15 cellular contexts compared by ENCODE assay signal in genomic region chr7:137820156-137820555, GRCh38. TPM values are rescaled to one million over a fixed set of nuclear protein-coding genes. Genes with fewer than 3 reads are reported as not detected.
DNase-seq lines count a peak whose midpoint lies in the region; ATAC-seq and TF ChIP-seq lines count a peak whose summit lies in the region.
"Had no signal": no experiment of that assay in that cellular context is flagged by ENCODE, and none has a peak within 500 bp of the region (broad histone marks: within the 10 kb centered on the region; RNA-seq: fewer than 3 reads in every experiment).

No MANE protein-coding gene starts in this region.

- no peak overlapping the region for H3K27ac ChIP-seq in BLaER1 treated with 17β-estradiol and CSF1 and Interleukin-3, amounts not matched to agents 10 nM and 100 nM
- peak overlapping the region; percentile 76 for H3K27ac ChIP-seq in mesendoderm (ENCODE audit: low read depth, low read length)
- H3K27ac ChIP-seq: KMS-11, ovary had no signal

- H3K79me1 ChIP-seq in mesendoderm (ENCODE audit: low read length), result no peaks in the 10 kb centered on the region

- no peak overlapping the region for H2AK5ac ChIP-seq in mesendoderm (ENCODE audit: low read length)

- H3K56ac ChIP-seq in mesendoderm (ENCODE audit: low read length), result no peak overlapping the region

- no peak overlapping the region for H3K4me3 ChIP-seq in BLaER1 treated with 17β-estradiol and CSF1 and Interleukin-3, amounts not matched to agents 10 nM and 100 nM
- no peak overlapping the region for H3K4me3 ChIP-seq in mesendoderm (ENCODE audit: low read length)
- H3K4me3 ChIP-seq: lung, ovary had no signal

- no peak overlapping the region for H4K8ac ChIP-seq in mesendoderm (ENCODE audit: low read depth, low read length)

- no CpG with 5 or more reads among the region's 2 CpGs for WGBS in mesendoderm (ENCODE audit: extremely low coverage, insufficient coverage, low lambda C conversion rate)

- no peaks in the 10 kb centered on the region for H4K20me1 ChIP-seq in BLaER1 treated with 17β-estradiol and CSF1 and Interleukin-3, amounts not matched to agents 10 nM and 100 nM

- H2BK120ac ChIP-seq in mesendoderm (ENCODE audit: low read depth, low read length), result no peak overlapping the region

- H4K5ac ChIP-seq in mesendoderm (ENCODE audit: low read length), result no peak overlapping the region

- peak overlapping the region in 1 of 11 experiments; percentile 2; a peak in 1 of 22 replicates for H3K9ac ChIP-seq in BLaER1 treated with 17β-estradiol and CSF1 and Interleukin-3, amounts not matched to agents 10 nM and 100 nM
- H3K9ac ChIP-seq in mesendoderm (ENCODE audit: low read length), result no peak overlapping the region
- H3K9ac ChIP-seq: KMS-11 had no signal

- peaks cover 15 to 53% (median 22%) of the 10 kb centered on the region in 10 experiments for H3K4me1 ChIP-seq in BLaER1 treated with 17β-estradiol and CSF1 and Interleukin-3, amounts not matched to agents 10 nM and 100 nM
- H3K4me1 ChIP-seq in mesendoderm (ENCODE audit: control insufficient read depth, low read depth, low read length), result peaks cover 7% of the 10 kb centered on the region

- DNase-seq in mesendoderm (peak; percentile 48), ecto neural progenitor cell (ENCODE audit: low spot score) (no peak), D341Med (ENCODE audit: low spot score) (no peak), SW 1271 (lab: John Stamatoyannopoulos, UW) (no peak)
- DNase-seq: activated gamma-delta T cell; Calu3; effector CD4-positive, alpha-beta T cell; NCI-H2029 had no signal

- peak overlapping the region; percentile 23 to 57 (median 45); a peak in 19 of 22 replicates for H3K4me2 ChIP-seq in BLaER1 treated with 17β-estradiol and CSF1 and Interleukin-3, amounts not matched to agents 10 nM and 100 nM
- no peak overlapping the region for H3K4me2 ChIP-seq in mesendoderm (ENCODE audit: low read length)
- H3K4me2 ChIP-seq: KMS-11 had no signal

- H2BK15ac ChIP-seq in mesendoderm (replicated peaks; ENCODE audit: low read depth), result no peak overlapping the region

- ATAC-seq in HG02870 (IDR thresholded peaks at IDR 0.05; ENCODE audit: unreplicated experiment) (peak; percentile 4), SK-N-SH treated with all-trans-retinoic acid at 6 μM for 48 hours (peak; percentile 10; the same call in 2 of the 3 replicates), GM18858 (IDR thresholded peaks at IDR 0.05; ENCODE audit: unreplicated experiment) (no peak)

- no peak overlapping the region for H3K4ac ChIP-seq in mesendoderm (ENCODE audit: low read depth, low read length)

- H3K79me2 ChIP-seq in mesendoderm (ENCODE audit: control insufficient read depth, insufficient read depth, low read length), result no peaks in the 10 kb centered on the region

- H3K18ac ChIP-seq in mesendoderm (ENCODE audit: low read length), result peak overlapping the region; percentile 73

- H3K36me3 ChIP-seq in BLaER1 treated with 17β-estradiol and CSF1 and Interleukin-3, amounts not matched to agents 10 nM and 100 nM, result no peaks in the 10 kb centered on the region
- H3K36me3 ChIP-seq in mesendoderm (ENCODE audit: control insufficient read depth, insufficient read depth, low read length), result no peaks in the 10 kb centered on the region
- H3K36me3 ChIP-seq: ovary had no signal

- no peak overlapping the region for H2BK5ac ChIP-seq in mesendoderm (ENCODE audit: low read length)

- no peak overlapping the region for H3K23ac ChIP-seq in mesendoderm (ENCODE audit: low read length)

- H3K27me3 ChIP-seq in BLaER1 treated with 17β-estradiol and CSF1 and Interleukin-3, amounts not matched to agents 10 nM and 100 nM, result no peaks in the 10 kb centered on the region
- H3K27me3 ChIP-seq in mesendoderm (ENCODE audit: insufficient read depth, low read length, poor library complexity), result no peaks in the 10 kb centered on the region
- H3K27me3 ChIP-seq: ovary had no signal

- peaks cover 0 to 4% (median 0%) of the 10 kb centered on the region in 11 experiments; a peak in 1 of 22 replicates for H3K9me3 ChIP-seq in BLaER1 treated with 17β-estradiol and CSF1 and Interleukin-3, amounts not matched to agents 10 nM and 100 nM (replicated peaks in 1 of 11)
- H3K9me3 ChIP-seq: ovary had no signal

TF ChIP-seq in SK-N-SH treated with all-trans-retinoic acid at 6 μM for 48 hours, 23 proteins besides CTCF, POLR2A, EP300 and RAD21:
- no peak for TF ChIP-seq OSR1 (CRISPR knock-in tag; IDR thresholded peaks at IDR 0.05)

RNA-seq across cellular contexts. Expression of gene DGKI, which starts 26.6 kb away (rescaled TPM):
- polyA plus RNA-seq in mesendoderm (2013, experiment 1 of 2), result 0.15 TPM
- 0.22 TPM for polyA plus RNA-seq in mesendoderm (2013, experiment 2 of 2)
